Comparison of ENCODE assay signal across 8 cellular contexts in the genomic region with DNA sequence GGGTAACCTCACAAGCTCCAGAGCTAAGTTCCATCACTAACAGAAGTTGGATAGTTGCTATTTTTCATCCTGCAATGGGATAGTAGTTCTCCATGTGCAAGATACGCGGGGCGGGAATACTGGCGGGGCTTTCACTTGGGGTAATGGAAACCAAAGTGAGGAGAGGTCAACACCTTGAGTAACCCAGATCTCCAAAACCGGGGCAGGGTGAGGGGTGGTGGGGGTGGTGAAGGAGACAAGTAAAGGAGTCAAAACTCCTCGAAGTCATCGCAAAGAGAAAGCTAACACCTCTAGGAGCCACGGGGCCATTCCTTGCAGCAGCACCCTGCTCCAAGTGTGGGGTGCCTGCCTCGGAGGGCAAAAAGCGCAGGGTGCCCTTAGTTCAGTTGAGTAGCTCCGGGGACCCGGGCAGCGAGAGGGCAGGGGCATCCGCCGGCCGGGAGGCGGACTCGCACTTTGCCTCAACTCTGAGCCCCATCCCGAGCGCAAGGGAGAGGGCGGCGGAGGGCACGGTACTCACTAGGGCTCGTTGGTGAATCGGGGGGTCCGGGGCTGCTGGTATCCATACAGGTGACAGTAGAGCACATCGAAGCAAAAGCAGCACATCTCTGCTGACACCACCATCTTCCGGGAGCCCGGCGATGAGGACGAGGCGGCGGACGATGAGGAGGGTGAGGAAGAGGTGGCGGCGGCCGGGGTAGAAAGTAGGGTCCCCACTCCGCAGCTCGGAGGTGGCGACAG. TPM values are rescaled to one million over a fixed set of nuclear protein-coding genes. Genes with fewer than 3 reads are reported as not detected.
A peak's percentile ranks its signal among the peaks of the same experiment; 100 is the strongest.
DNase-seq lines count a peak whose midpoint lies in the region; ATAC-seq and TF ChIP-seq lines count a peak whose summit lies in the region.

No MANE protein-coding gene starts in this region.

- H3K27ac Mint-ChIP-seq in activated T-cell treated with anti-CD3 and anti-CD28 coated beads, Interleukin-2, amount 50 U/mL, for 72 hours: peak overlapping the region; percentile 82
- H3K27ac Mint-ChIP-seq in neural progenitor cell (peak overlapping the region; percentile 96), type B pancreatic cell (peak overlapping the region; percentile 87)

- no peaks in the 10 kb centered on the region for H3K9me3 Mint-ChIP-seq in activated T-cell treated with anti-CD3 and anti-CD28 coated beads, Interleukin-2, amount 50 U/mL, for 72 hours
- H3K9me3 Mint-ChIP-seq in neural progenitor cell (no peaks in the 10 kb centered on the region), type B pancreatic cell (no peaks in the 10 kb centered on the region)

- peak; percentile 15 for ATAC-seq in GM21825 (IDR thresholded peaks at IDR 0.05; ENCODE audit: unreplicated experiment)
- ATAC-seq in activated T-cell treated with anti-CD3 and anti-CD28 coated beads, Interleukin-2, amount 50 U/mL, for 72 hours (replicated peaks in 1 of 2): peak; percentile 37 to 55

- H3K4me1 Mint-ChIP-seq in activated T-cell treated with anti-CD3 and anti-CD28 coated beads, Interleukin-2, amount 50 U/mL, for 72 hours (ENCODE audit: low read depth): peaks cover 24% of the 10 kb centered on the region
- H3K4me1 Mint-ChIP-seq in neural progenitor cell (peaks cover 29% of the 10 kb centered on the region), type B pancreatic cell (ENCODE audit: unreplicated experiment) (peaks cover 23% of the 10 kb centered on the region)

- H3K27me3 ChIP-seq in neural progenitor cell: peaks cover 7% of the 10 kb centered on the region

- no peak for TF ChIP-seq CTCF in fibroblast of pulmonary artery (IDR thresholded peaks at IDR 0.05; ENCODE audit: low read length, missing control alignments)
- no peak for TF ChIP-seq CTCF in neural progenitor cell (IDR thresholded peaks at IDR 0.05)
- TF ChIP-seq CTCF in type B pancreatic cell (conservative IDR thresholded peaks at IDR 0.05): peak; percentile 36

- in situ Hi-C loops in G401 (cut with HindIII; ENCODE audit: low sequenced_read_pairs): no loop called here

- peak overlapping the region; percentile 85 for H3K4me2 ChIP-seq in neural progenitor cell

- DNase-seq in G401 (ENCODE audit: low spot score) (peak; percentile 15), NAMALWA (ENCODE audit: low spot score) (peak; percentile 36), fibroblast of pulmonary artery (ENCODE audit: low read depth) (no peak), neural progenitor cell (ENCODE audit: low spot score) (peak; percentile 43), type B pancreatic cell (ENCODE audit: extremely low spot score, unreplicated experiment) (peak; percentile 71), HuH-7 (ENCODE audit: low spot score) (no peak)
- peak; percentile 34 to 36 for DNase-seq in activated T-cell treated with anti-CD3 and anti-CD28 coated beads, Interleukin-2, amount 50 U/mL, for 72 hours

- peak overlapping the region; percentile 42 for H3K9ac ChIP-seq in neural progenitor cell

- H3K36me3 Mint-ChIP-seq in activated T-cell treated with anti-CD3 and anti-CD28 coated beads, Interleukin-2, amount 50 U/mL, for 72 hours (ENCODE audit: insufficient read depth in 2 of 2): no peaks in the 10 kb centered on the region
- H3K36me3 Mint-ChIP-seq in neural progenitor cell (no peaks in the 10 kb centered on the region), type B pancreatic cell (no peaks in the 10 kb centered on the region)

- H3K27me3 Mint-ChIP-seq in activated T-cell treated with anti-CD3 and anti-CD28 coated beads, Interleukin-2, amount 50 U/mL, for 72 hours (ENCODE audit: low read depth): peaks cover 32% of the 10 kb centered on the region
- peaks cover 3% of the 10 kb centered on the region for H3K27me3 Mint-ChIP-seq in neural progenitor cell (ENCODE audit: insufficient read depth, low read depth)
- no peaks in the 10 kb centered on the region for H3K27me3 Mint-ChIP-seq in type B pancreatic cell

- H3F3A ChIP-seq in neural progenitor cell (ENCODE audit: low read depth): no peaks in the 10 kb centered on the region

- H2AFZ ChIP-seq in neural progenitor cell (replicated peaks): peak overlapping the region; percentile 69

- H3K9me3 ChIP-seq in neural progenitor cell (ENCODE audit: low read depth): no peaks in the 10 kb centered on the region

- H3K4me3 ChIP-seq in fibroblast of pulmonary artery (replicated peaks; ENCODE audit: low read depth, low read length): peak overlapping the region; percentile 77
- H3K4me3 ChIP-seq in neural progenitor cell: peak overlapping the region; percentile 78

- H3K4me1 ChIP-seq in neural progenitor cell: peaks cover 6% of the 10 kb centered on the region

- H3K4me3 Mint-ChIP-seq in activated T-cell treated with anti-CD3 and anti-CD28 coated beads, Interleukin-2, amount 50 U/mL, for 72 hours: peak overlapping the region; percentile 92 to 93
- H3K4me3 Mint-ChIP-seq in neural progenitor cell: peak overlapping the region; percentile 99
- H3K4me3 Mint-ChIP-seq in type B pancreatic cell: peak overlapping the region; percentile 99

- peaks cover 50% of the 10 kb centered on the region for H3K79me2 ChIP-seq in neural progenitor cell (ENCODE audit: low read depth)

- H3K27ac ChIP-seq in neural progenitor cell: no peak overlapping the region

- no peaks in the 10 kb centered on the region for H3K36me3 ChIP-seq in neural progenitor cell

- H4K20me1 ChIP-seq in neural progenitor cell (ENCODE audit: low read depth): peaks cover 5% of the 10 kb centered on the region

RNA-seq across cellular contexts. Expression of gene AMMECR1, which starts 0.6 kb away (rescaled TPM):
- 4.4 and 7.5 TPM in 2 replicates for total RNA-seq in G401 (2014; rRNA removed; shearing (Covaris generic))
- 10 to 100 TPM; 12.8 to 15.9 TPM for total RNA-seq in activated T-cell treated with anti-CD3 and anti-CD28 coated beads, Interleukin-2, amount 50 U/mL, for 72 hours
- total RNA-seq in neural progenitor cell (ENCODE audit: low replicate concordance) (15.0 and 20.3 TPM in 2 replicates), type B pancreatic cell (ENCODE audit: low replicate concordance) (19.1 and 19.3 TPM in 2 replicates)

RNA-seq across cellular contexts. Expression of gene RTL9, which starts 41.4 kb away (rescaled TPM):
- 0.06 TPM in 1 of 2 replicates, not detected in the other for total RNA-seq in G401 (2014; rRNA removed; shearing (Covaris generic))
- under 1 TPM; 0.07 to 0.14 TPM for total RNA-seq in activated T-cell treated with anti-CD3 and anti-CD28 coated beads, Interleukin-2, amount 50 U/mL, for 72 hours
- total RNA-seq in neural progenitor cell (ENCODE audit: low replicate concordance): 0.22 and 0.49 TPM in 2 replicates
- total RNA-seq in type B pancreatic cell (ENCODE audit: low replicate concordance): 0.39 and 0.45 TPM in 2 replicates

Comparison
In these comparisons a context has a peak if more than half of its experiments do, and no peak if none do; other contexts are left out.
1. DNase-seq: peak in G401 (single experiment), NAMALWA (single experiment), activated T-cell treated with anti-CD3 and anti-CD28 coated beads, Interleukin-2, amount 50 U/mL, for 72 hours (2 of 2), neural progenitor cell (single experiment) and type B pancreatic cell (single experiment); none in fibroblast of pulmonary artery (single experiment) and HuH-7 (single experiment).
2. Peak in every context shown above with its lines, with median percentiles within 50 percentile points of each other: H3K27ac Mint-ChIP-seq and H3K4me3 Mint-ChIP-seq.